ENCODE assay signal across 8 cellular contexts in genomic region chr19:4676955-4677731, GRCh38. TPM values are rescaled to one million over a fixed set of nuclear protein-coding genes. Genes with fewer than 3 reads are reported as not detected.
DNase-seq lines count a peak whose midpoint lies in the region; ATAC-seq and TF ChIP-seq lines count a peak whose summit lies in the region.

No MANE protein-coding gene starts in this region.

- peak; percentile 38 for TF ChIP-seq CTCF in LNCaP clone FGC (IDR thresholded peaks at IDR 0.05; ENCODE audit: control insufficient read depth, extremely low read depth, insufficient read depth)
- TF ChIP-seq CTCF in right atrium auricular region (IDR thresholded peaks at IDR 0.05) = peak in 1 of 2 donors; percentile 63

- peaks cover 0 to 9% of the 10 kb centered on the region in 2 donors for H3K4me1 ChIP-seq in right atrium auricular region

- no peak overlapping the region for H3K27ac Mint-ChIP-seq in activated naive CD4-positive, alpha-beta T cell treated with anti-CD3 and anti-CD28 coated beads, Interleukin-2, amount 10 ng/mL, durations not matched to agents 7 days and 5 days

- CTCF ChIA-PET in activated naive CD4-positive, alpha-beta T cell treated with anti-CD3 and anti-CD28 coated beads, Interleukin-2, amount 10 ng/mL, durations not matched to agents 7 days and 5 days (lab: Charles Lee) = interaction anchor here (0.7 kb wide), 1 partner anchor 48 kb away, joined by 3 read pairs; no protein-coding TSS in a partner anchor

- no peaks in the 10 kb centered on the region for H3K4me1 Mint-ChIP-seq in activated naive CD4-positive, alpha-beta T cell treated with anti-CD3 and anti-CD28 coated beads, Interleukin-2, amount 10 ng/mL, durations not matched to agents 7 days and 5 days

- peak overlapping the region; percentile 6 to 58 for H3K27ac ChIP-seq in right atrium auricular region

- H3K27me3 Mint-ChIP-seq in activated naive CD4-positive, alpha-beta T cell treated with anti-CD3 and anti-CD28 coated beads, Interleukin-2, amount 10 ng/mL, durations not matched to agents 7 days and 5 days = no peaks in the 10 kb centered on the region

- H3K9me3 ChIP-seq in right atrium auricular region = no peaks in the 10 kb centered on the region

- no peak overlapping the region for H3K4me3 ChIP-seq in LNCaP clone FGC (ENCODE audit: low read depth, low read length)
- H3K4me3 ChIP-seq in right atrium auricular region = no peak overlapping the region

- DNase-seq in NCI-H1105 treated with DMSO at 0.1 percent for 48 hours (lab: John Stamatoyannopoulos, UW) = peak; percentile 8
- no peak for DNase-seq in NCI-H1105 (lab: John Stamatoyannopoulos, UW)
- no peak for DNase-seq in LNCaP clone FGC (ENCODE audit: low read depth)
- peak; percentile 28 for DNase-seq in activated naive CD4-positive, alpha-beta T cell treated with anti-CD3 and anti-CD28 coated beads, Interleukin-2, amount 10 ng/mL, durations not matched to agents 7 days and 5 days
- DNase-seq in right atrium auricular region (ENCODE audit: low spot score) = no peak
- DNase-seq in stimulated activated CD4-positive, alpha-beta T cell treated with anti-CD3 and anti-CD28 coated beads, Interleukin-2, amount 100 ng/mL, for 48 hours = peak; percentile 23 to 36

- ATAC-seq in GM18519 (IDR thresholded peaks at IDR 0.05; ENCODE audit: low FRiP score, unreplicated experiment) = no peak
- ATAC-seq in GM18873 (IDR thresholded peaks at IDR 0.05; ENCODE audit: low FRiP score, unreplicated experiment) = no peak

- H3K36me3 ChIP-seq in right atrium auricular region = peaks cover 39% of the 10 kb centered on the region

- no peaks in the 10 kb centered on the region for H3K27me3 ChIP-seq in right atrium auricular region

- H3K36me3 Mint-ChIP-seq in activated naive CD4-positive, alpha-beta T cell treated with anti-CD3 and anti-CD28 coated beads, Interleukin-2, amount 10 ng/mL, durations not matched to agents 7 days and 5 days = peaks cover 20% of the 10 kb centered on the region

- no peaks in the 10 kb centered on the region for H3K9me3 Mint-ChIP-seq in activated naive CD4-positive, alpha-beta T cell treated with anti-CD3 and anti-CD28 coated beads, Interleukin-2, amount 10 ng/mL, durations not matched to agents 7 days and 5 days

- no peak overlapping the region for H3K4me3 Mint-ChIP-seq in activated naive CD4-positive, alpha-beta T cell treated with anti-CD3 and anti-CD28 coated beads, Interleukin-2, amount 10 ng/mL, durations not matched to agents 7 days and 5 days

RNA-seq across cellular contexts. Expression of gene MYDGF, which starts 7.0 kb away (rescaled TPM):
- total RNA-seq in right atrium auricular region = 10 to 100 TPM; 26.3 to 36.6 TPM

RNA-seq across cellular contexts. Expression of gene TNFAIP8L1, which starts 37.8 kb away (rescaled TPM):
- total RNA-seq in right atrium auricular region = 1 to 10 TPM; 2.6 to 4.2 TPM

RNA-seq across cellular contexts. Expression of gene DPP9, which starts 46.5 kb away (rescaled TPM):
- 10 to 100 TPM; 36.2 to 50.4 TPM for total RNA-seq in right atrium auricular region

Comparison
In these comparisons a context has a peak if more than half of its experiments do, and no peak if none do; other contexts are left out.
1. DNase-seq: peak in NCI-H1105 treated with DMSO at 0.1 percent for 48 hours (single experiment), activated naive CD4-positive, alpha-beta T cell treated with anti-CD3 and anti-CD28 coated beads, Interleukin-2, amount 10 ng/mL, durations not matched to agents 7 days and 5 days (single experiment) and stimulated activated CD4-positive, alpha-beta T cell treated with anti-CD3 and anti-CD28 coated beads, Interleukin-2, amount 100 ng/mL, for 48 hours (2 of 2); none in NCI-H1105 (single experiment), LNCaP clone FGC (single experiment) and right atrium auricular region (single experiment).